In the genomic region with DNA sequence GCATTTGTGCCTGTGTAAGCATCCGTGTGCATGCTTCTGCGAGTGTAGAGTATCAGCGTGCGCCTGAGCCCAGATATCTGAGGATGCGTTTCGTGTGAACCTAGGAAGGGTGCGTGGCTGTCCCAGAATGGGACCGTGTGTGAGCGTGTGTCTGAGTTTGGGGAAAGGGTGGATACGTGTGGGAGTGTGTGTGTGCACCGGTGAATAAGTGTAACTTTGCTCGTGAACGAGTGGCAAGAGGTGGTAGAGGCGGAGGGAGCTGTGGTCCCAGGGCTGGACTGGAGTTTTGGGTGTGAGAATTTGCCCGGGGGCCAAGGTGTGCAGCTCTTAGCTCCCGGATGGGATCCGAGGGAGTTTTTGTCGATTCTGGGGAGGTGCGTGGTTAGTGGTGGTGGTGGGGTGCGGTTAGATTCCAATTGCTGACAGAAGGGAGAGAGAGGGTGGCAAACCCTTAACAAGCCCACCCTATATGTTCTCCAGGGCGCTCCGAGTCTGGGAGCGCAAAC, we compare ENCODE assay signal across 9 cellular contexts. TPM values are rescaled to one million over a fixed set of nuclear protein-coding genes. Genes with fewer than 3 reads are reported as not detected.
DNase-seq lines count a peak whose midpoint lies in the region; ATAC-seq and TF ChIP-seq lines count a peak whose summit lies in the region.
"Had no signal": no experiment of that assay in that cellular context is flagged by ENCODE, and none has a peak within 500 bp of the region (broad histone marks: within the 10 kb centered on the region; RNA-seq: fewer than 3 reads in every experiment).

No MANE protein-coding gene starts in this region.

- no peak overlapping the region for H3K27ac Mint-ChIP-seq in H9
- H3K27ac Mint-ChIP-seq in central memory CD8-positive, alpha-beta T cell (ENCODE audit: low read depth) = no peak overlapping the region

- H3K4me1 ChIP-seq in A673 (ENCODE audit: insufficient read depth, low read length, poor library complexity, severe bottlenecking) (peaks cover 10% of the 10 kb centered on the region), H9 (ENCODE audit: insufficient read depth, low read length) (no peaks in the 10 kb centered on the region), muscle layer of colon (ENCODE audit: insufficient read depth, low read length) (peaks cover 45% of the 10 kb centered on the region)

- H4K8ac ChIP-seq in H9 (replicated peaks; ENCODE audit: insufficient read length, low read depth, low read length) = no peak overlapping the region

- no peak for ATAC-seq in central memory CD8-positive, alpha-beta T cell (replicated peaks; ENCODE audit: extremely low read depth, poor library complexity, severe bottlenecking)
- ATAC-seq in GM18861 (IDR thresholded peaks at IDR 0.05; ENCODE audit: unreplicated experiment) (no peak), GM19463 (IDR thresholded peaks at IDR 0.05; ENCODE audit: unreplicated experiment) (no peak), HG03432 (IDR thresholded peaks at IDR 0.05; ENCODE audit: unreplicated experiment) (no peak)

- H4K91ac ChIP-seq in H9 (ENCODE audit: insufficient read length, low read depth, low read length) = no peak overlapping the region

- H3K9me3 ChIP-seq in A673 (ENCODE audit: low read depth, low read length, poor library complexity, severe bottlenecking) (no peaks in the 10 kb centered on the region), H9 (ENCODE audit: control insufficient read depth, low read depth, low read length) (no peaks in the 10 kb centered on the region), muscle layer of colon (ENCODE audit: low read length) (no peaks in the 10 kb centered on the region)

- H3K79me1 ChIP-seq in H9 (ENCODE audit: insufficient read depth, low read depth, low read length, poor library complexity, severe bottlenecking) = no peaks in the 10 kb centered on the region

- H3T11ph ChIP-seq in H9 (ENCODE audit: low read length) = no peak overlapping the region

- no peak overlapping the region for H3K27ac ChIP-seq in A673 (ENCODE audit: low read depth, low read length, poor library complexity, severe bottlenecking)
- no peak overlapping the region for H3K27ac ChIP-seq in H9 (ENCODE audit: insufficient read length, low read depth, low read length)
- no peak overlapping the region for H3K27ac ChIP-seq in muscle layer of colon (ENCODE audit: low read depth, low read length)

- peaks cover 31 to 39% of the 10 kb centered on the region in 2 experiments for H3K4me1 Mint-ChIP-seq in H9
- peaks cover 25% of the 10 kb centered on the region for H3K4me1 Mint-ChIP-seq in central memory CD8-positive, alpha-beta T cell

- peaks cover 80% of the 10 kb centered on the region for H3K27me3 Mint-ChIP-seq in H9 (ENCODE audit: low read depth)
- peaks cover 77% of the 10 kb centered on the region for H3K27me3 Mint-ChIP-seq in central memory CD8-positive, alpha-beta T cell

- H3K23me2 ChIP-seq in H9 (ENCODE audit: insufficient read length, low read depth, low read length, poor library complexity, severe bottlenecking) = peaks cover 14% of the 10 kb centered on the region

- no peak overlapping the region for H3K18ac ChIP-seq in H9 (ENCODE audit: insufficient read length, low read depth, low read length)

- H3K27me3 ChIP-seq in A673 (replicated peaks; ENCODE audit: insufficient read depth, low read depth, low read length, poor library complexity) (peaks cover 20% of the 10 kb centered on the region), H9 (ENCODE audit: insufficient read depth, low read length) (peaks cover 10% of the 10 kb centered on the region), muscle layer of colon (ENCODE audit: control insufficient read depth in 1 of 2, insufficient read depth in 2 of 2, low read length in 2 of 2) (peaks cover 10 to 16% of the 10 kb centered on the region in 2 donors)

- no peak overlapping the region for H2BK5ac ChIP-seq in H9 (ENCODE audit: insufficient read length, low read length)

- H3K9ac ChIP-seq in H9 (ENCODE audit: extremely low read depth, insufficient read length, low read length) (no peak overlapping the region), muscle layer of colon (ENCODE audit: low read length) (no peak overlapping the region)

- WGBS in H9 (ENCODE audit: extremely low coverage, insufficient read length, low lambda C conversion rate) = no CpG with 5 or more reads among the region's 23 CpGs

- no peaks in the 10 kb centered on the region; a peak in 1 of 5 replicates for H3K9me3 Mint-ChIP-seq in H9
- H3K9me3 Mint-ChIP-seq in central memory CD8-positive, alpha-beta T cell = no peaks in the 10 kb centered on the region

- no peak overlapping the region for H2BK15ac ChIP-seq in H9 (ENCODE audit: low read depth, low read length)

- intact Hi-C loops in A673 (cut with micrococcal nuclease; ENCODE audit: unreplicated experiment) = loop anchor here (2.0 to 5.0 kb wide), 2 partner anchors 118 to 136 kb away; no protein-coding TSS in a partner anchor

- POLR2A ChIA-PET in A673 (lab: Charles Lee; ENCODE audit: low non-redundant PET) = no interaction called here

- no peak overlapping the region for H2BK120ac ChIP-seq in H9 (ENCODE audit: low read depth, low read length, poor library complexity, severe bottlenecking)

- DNase-seq in A673 (ENCODE audit: low spot score) (no peak), H9 (no peak), LoVo (ENCODE audit: low spot score) (no peak)
- no peak for DNase-seq in central memory CD8-positive, alpha-beta T cell (ENCODE audit: low spot score in 2 of 2)

- BruUV-seq in A673 (replicated peaks; lab: Mats Ljungman, UMichigan) = no TSS peak

- H3K4me3 ChIP-seq in A673 (ENCODE audit: low read depth, low read length, poor library complexity, severe bottlenecking) (peak overlapping the region; percentile 72), muscle layer of colon (ENCODE audit: low read depth in 1 of 2, low read length in 2 of 2) (peak overlapping the region; percentile 35 to 50)

- no peaks in the 10 kb centered on the region for H4K20me1 ChIP-seq in H9 (ENCODE audit: control insufficient read depth, insufficient read depth, insufficient read length)

- peak overlapping the region; percentile 74 to 84 for H3K4me3 Mint-ChIP-seq in H9
- peak overlapping the region; percentile 58 for H3K4me3 Mint-ChIP-seq in central memory CD8-positive, alpha-beta T cell

- no peak overlapping the region for H3K14ac ChIP-seq in H9 (ENCODE audit: insufficient read depth, low read length)

- CTCF ChIA-PET in A673 (lab: Charles Lee) = interaction anchor here (0.5 to 2.5 kb wide), 7 partner anchors 23 to 201 kb away, joined by 3 to 12 read pairs (median 4); no protein-coding TSS in a partner anchor

- no peak overlapping the region for H3K56ac ChIP-seq in H9 (ENCODE audit: insufficient read length, low read depth, low read length)

- H4K5ac ChIP-seq in H9 (ENCODE audit: insufficient read length, low read depth, low read length) = no peak overlapping the region

- no peak overlapping the region for H2AFZ ChIP-seq in H9 (ENCODE audit: low read length)

- no peaks in the 10 kb centered on the region; a peak in 1 of 7 replicates for H3K36me3 Mint-ChIP-seq in H9 (ENCODE audit: insufficient read depth in 1 of 3, low read depth in 3 of 3)
- H3K36me3 Mint-ChIP-seq in central memory CD8-positive, alpha-beta T cell (ENCODE audit: insufficient read depth) = peaks cover 3% of the 10 kb centered on the region

- no peak overlapping the region for H2BK20ac ChIP-seq in H9 (ENCODE audit: low read depth, low read length, poor library complexity, severe bottlenecking)

- no peaks in the 10 kb centered on the region for H3K79me2 ChIP-seq in H9 (ENCODE audit: insufficient read depth, low read length)

- H3K36me3 ChIP-seq in A673 (ENCODE audit: insufficient read depth, low read length, poor library complexity, severe bottlenecking) = no peaks in the 10 kb centered on the region
- no peaks in the 10 kb centered on the region for H3K36me3 ChIP-seq in muscle layer of colon (ENCODE audit: insufficient read depth, low read length)

- H3K4me2 ChIP-seq in H9 (ENCODE audit: insufficient read depth, insufficient read length, low read length) = peak overlapping the region; percentile 57

- no peak overlapping the region for H3K23ac ChIP-seq in H9 (ENCODE audit: insufficient read length, low read depth, low read length)

- no peak overlapping the region for H2AK5ac ChIP-seq in H9 (ENCODE audit: insufficient read length, low read length)

- no peak overlapping the region for H2BK12ac ChIP-seq in H9 (ENCODE audit: insufficient read length, low read depth, low read length)

- TF ChIP-seq CTCF in A673 (conservative IDR thresholded peaks at IDR 0.05; ENCODE audit: low read depth, low read length) (no peak), H9 (conservative IDR thresholded peaks at IDR 0.05) (no peak)

- no peak overlapping the region for H3K4ac ChIP-seq in H9 (ENCODE audit: low read depth, low read length)

RNA-seq across cellular contexts. Expression of gene COL27A1, which starts 0.7 kb away (rescaled TPM):
- 37.0 and 37.6 TPM in 2 replicates for total RNA-seq in A673 (2021)
- 17.5 and 17.9 TPM in 2 replicates for total RNA-seq in H9 (2021)

RNA-seq across cellular contexts. Expression of gene KIF12, which starts 55.6 kb away (rescaled TPM):
- total RNA-seq in A673 (2021) = not detected in 2 replicates
- total RNA-seq in H9 (2021) = 1.8 and 3.3 TPM in 2 replicates
- total RNA-seq: mononuclear cell had no signal
